Comparison of ENCODE assay signal across 6 cellular contexts in the genomic region with DNA sequence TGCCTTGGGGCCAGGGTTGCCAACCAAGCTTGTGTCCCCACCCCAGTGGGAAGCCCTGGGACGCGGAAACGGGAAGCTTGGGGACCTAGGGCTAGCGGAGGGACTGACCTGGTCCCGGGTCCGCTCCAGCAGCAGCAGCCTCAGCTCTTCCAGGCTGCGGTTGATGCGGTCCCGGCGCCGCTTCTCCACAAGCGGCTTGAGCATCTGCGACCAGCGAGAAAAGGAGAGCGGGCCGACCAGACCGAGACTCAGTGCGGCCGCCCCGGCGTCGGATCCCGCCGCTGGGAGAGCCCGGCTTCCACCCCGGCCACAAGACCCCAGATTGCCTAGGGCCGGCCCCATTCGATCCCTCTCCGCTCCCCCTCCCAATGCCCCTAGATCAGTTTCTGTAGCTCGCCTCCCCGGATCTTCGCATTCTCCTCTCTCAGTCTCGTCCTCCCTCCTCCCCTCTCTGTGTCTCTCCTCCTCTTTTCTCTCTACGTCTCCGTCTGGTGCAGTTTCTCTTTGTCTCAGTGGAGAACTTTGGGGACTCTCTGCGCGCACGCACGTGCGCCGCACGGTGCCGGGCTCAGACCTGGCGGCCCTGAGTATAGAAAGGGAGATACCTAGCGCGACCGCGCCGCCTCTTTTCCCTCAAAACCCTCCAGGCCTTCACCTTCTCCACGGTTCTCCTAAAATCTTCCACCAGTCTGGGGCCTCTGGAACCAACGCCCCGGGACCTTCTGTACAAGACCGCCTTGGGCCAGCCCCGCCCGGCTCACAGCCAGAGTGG. TPM values are rescaled to one million over a fixed set of nuclear protein-coding genes. Genes with fewer than 3 reads are reported as not detected.
DNase-seq lines count a peak whose midpoint lies in the region; ATAC-seq and TF ChIP-seq lines count a peak whose summit lies in the region.

No MANE protein-coding gene starts in this region.

- H3K4me3 ChIP-seq in ACC112 (ENCODE audit: low read depth, low read length) (peak overlapping the region; percentile 80), NB4 (ENCODE audit: low read depth, low read length) (no peak overlapping the region), dorsolateral prefrontal cortex (peak overlapping the region; percentile 56 to 90 (median 75)), gastrocnemius medialis (peak overlapping the region; percentile 51 to 63 (median 56))

- ATAC-seq in gastrocnemius medialis = no peak
- ATAC-seq in GM19463 (IDR thresholded peaks at IDR 0.05; ENCODE audit: unreplicated experiment) = no peak

- no peak for TF ChIP-seq CTCF in NB4 (IDR thresholded peaks at IDR 0.05; ENCODE audit: low read depth, low read length)
- no peak for TF ChIP-seq CTCF in dorsolateral prefrontal cortex (IDR thresholded peaks at IDR 0.05 in 54 of 56, conservative IDR thresholded peaks at IDR 0.05 in 2 of 56; ENCODE audit: low read depth in 1 of 56, partially characterized antibody in 56 of 56)
- no peak for TF ChIP-seq CTCF in gastrocnemius medialis (IDR thresholded peaks at IDR 0.05 in 4 of 5, conservative IDR thresholded peaks at IDR 0.05 in 1 of 5)

- H3K36me3 ChIP-seq in ACC112 (ENCODE audit: insufficient read depth, low read length) (no peaks in the 10 kb centered on the region), gastrocnemius medialis (no peaks in the 10 kb centered on the region)

- peak overlapping the region; percentile 77 for H2AFZ ChIP-seq in ACC112 (ENCODE audit: low read length, unreplicated experiment)

- H3K27me3 ChIP-seq in ACC112 (ENCODE audit: insufficient read depth, low read length) (no peaks in the 10 kb centered on the region), dorsolateral prefrontal cortex (no peaks in the 10 kb centered on the region), gastrocnemius medialis (peaks cover 31 to 44% (median 37%) of the 10 kb centered on the region in 3 donors)

- no peaks in the 10 kb centered on the region for H3K79me2 ChIP-seq in ACC112 (ENCODE audit: control insufficient read depth, insufficient read depth, low read length, unreplicated experiment)

- TF ChIP-seq POLR2A in NB4 (IDR thresholded peaks at IDR 0.05; ENCODE audit: extremely low read depth, insufficient read length) (no peak), gastrocnemius medialis (IDR thresholded peaks at IDR 0.05) (no peak)

- DNase-seq in NB4 (ENCODE audit: low read depth) (peak; percentile 36), dorsolateral prefrontal cortex (peak in 3 of 10 donors; percentile 26 to 56 (median 27)), gastrocnemius medialis (no peak), NCI-H1092 treated with DMSO at 0.1 percent for 48 hours (lab: John Stamatoyannopoulos, UW) (no peak)

- peaks cover 12% of the 10 kb centered on the region for H3K4me1 ChIP-seq in ACC112 (ENCODE audit: control insufficient read depth, insufficient read depth, low read length, unreplicated experiment)
- peaks cover 63 to 71% of the 10 kb centered on the region in 2 donors for H3K4me1 ChIP-seq in gastrocnemius medialis

- in situ Hi-C loops in gastrocnemius medialis (cut with MboI; ENCODE audit: low sequenced_read_pairs in 4 of 4) = loop anchor here in 2 of 4 donors (10.0 kb wide), 2 partner anchors 52 to 62 kb away; a partner anchor contains a TSS

- no peaks in the 10 kb centered on the region for H3K9me3 ChIP-seq in gastrocnemius medialis

- peak overlapping the region; percentile 1; the same call in 1 of the 2 replicates for H3K27ac ChIP-seq in ACC112 (ENCODE audit: low read depth, low read length)
- peak overlapping the region in 13 of 59 donors; percentile 6 to 85 (median 49) for H3K27ac ChIP-seq in dorsolateral prefrontal cortex
- peak overlapping the region in 1 of 4 donors; percentile 4 for H3K27ac ChIP-seq in gastrocnemius medialis

- intact Hi-C loops in dorsolateral prefrontal cortex (cut with DNase I) = loop anchor here (5.0 to 10.0 kb wide), 3 partner anchors 99 to 174 kb away; a partner anchor contains a TSS
- intact Hi-C loops in gastrocnemius medialis (cut with DNase I; ENCODE audit: low total_unique reads) = no loop called here

RNA-seq across cellular contexts. Expression of a gene that starts 0.8 kb away (rescaled TPM):
- total RNA-seq in dorsolateral prefrontal cortex (1 to 10 TPM in 88 of 120 experiments, under 1 TPM in 29, not detected in 3; 0.28 to 5.9 (median 1.7) TPM), gastrocnemius medialis (not detected)

RNA-seq across cellular contexts. Expression of a gene that starts 4.8 kb away (rescaled TPM):
- total RNA-seq in dorsolateral prefrontal cortex (1 to 10 TPM in 110 of 120 experiments, under 1 TPM in 10; 0.39 to 6.5 (median 2.0) TPM), gastrocnemius medialis (not detected)

RNA-seq across cellular contexts. Expression of a gene that starts 29.1 kb away (rescaled TPM):
- total RNA-seq in dorsolateral prefrontal cortex (100 to 1,000 TPM in 74 of 120 experiments, 10 to 100 TPM in 46; 46.9 to 218 (median 112) TPM), gastrocnemius medialis (100 to 1,000 TPM; 105 to 263 (median 164) TPM)

RNA-seq across cellular contexts. Expression of a gene that starts 35.6 kb away (rescaled TPM):
- total RNA-seq in dorsolateral prefrontal cortex = 1 to 10 TPM in 108 of 120 experiments, under 1 TPM in 5, not detected in 7; 0.56 to 8.3 (median 3.2) TPM
- total RNA-seq in gastrocnemius medialis = not detected

RNA-seq across cellular contexts. Expression of a gene that starts 39.6 kb away (rescaled TPM):
- total RNA-seq in dorsolateral prefrontal cortex (100 to 1,000 TPM; 264 to 763 (median 490) TPM), gastrocnemius medialis (10 to 100 TPM; 10.9 to 37.0 (median 25.7) TPM)
